Comparison of ENCODE assay signal across 1 cellular context in genomic region chr22:30196867-30197336, GRCh38.
TF ChIP-seq lines count a peak whose summit lies in the region.

No MANE protein-coding gene starts in this region.

TF ChIP-seq in HepG2, 621 proteins besides CTCF, POLR2A, EP300 and RAD21 (continued from another document):
- TF ChIP-seq SNAPC4 (CRISPR knock-in tag; IDR thresholded peaks at IDR 0.05): no peak
